ENCODE assay signal across 11 cellular contexts in the genomic region with DNA sequence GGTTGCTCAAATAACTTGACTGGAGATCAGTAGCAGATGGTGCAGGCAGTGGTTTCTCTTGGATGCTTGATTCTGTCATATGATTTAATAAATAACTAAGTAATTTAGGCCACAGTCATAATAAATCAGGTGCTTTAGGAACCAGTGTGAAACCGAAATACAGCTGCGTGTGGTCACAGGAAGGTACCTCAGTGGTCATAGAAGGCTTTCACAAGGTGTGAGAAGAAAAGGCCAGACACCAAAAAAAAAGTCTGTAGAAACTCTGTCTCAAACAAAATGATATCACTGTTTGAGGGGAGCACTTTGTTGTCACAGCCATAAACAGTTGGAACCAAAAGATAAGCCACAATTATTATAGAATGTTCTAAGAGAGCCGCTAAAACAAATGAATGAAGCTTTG. TPM values are rescaled to one million over a fixed set of nuclear protein-coding genes. Genes with fewer than 3 reads are reported as not detected.
DNase-seq lines count a peak whose midpoint lies in the region; ATAC-seq and TF ChIP-seq lines count a peak whose summit lies in the region.
"Had no signal": no experiment of that assay in that cellular context is flagged by ENCODE, and none has a peak within 500 bp of the region (broad histone marks: within the 10 kb centered on the region; RNA-seq: fewer than 3 reads in every experiment).

No MANE protein-coding gene starts in this region.

- peak; percentile 79 for ATAC-seq in GM21360 (IDR thresholded peaks at IDR 0.05; ENCODE audit: unreplicated experiment)
- ATAC-seq in HG03135 (IDR thresholded peaks at IDR 0.05; ENCODE audit: unreplicated experiment), result peak; percentile 99
- ATAC-seq in activated naive CD8-positive, alpha-beta T cell treated with anti-CD3 and anti-CD28 coated beads, Interleukin-2, amount 50 U/mL, for 24 hours, result peak; percentile 36
- no peak for ATAC-seq in left lobe of liver
- no peak for ATAC-seq in activated T-cell treated with anti-CD3 and anti-CD28 coated beads, Interleukin-2, amount 50 U/mL, for 72 hours (replicated peaks in 1 of 2)
- ATAC-seq in aorta (ENCODE audit: low FRiP score), result no peak

- H3K27me3 ChIP-seq in GM23248 (replicated peaks; ENCODE audit: insufficient read depth), result no peaks in the 10 kb centered on the region
- H3K27me3 ChIP-seq in aorta (ENCODE audit: control insufficient read depth in 1 of 2, insufficient read depth in 2 of 2, low read length in 1 of 2), result no peaks in the 10 kb centered on the region

- H3K27ac ChIP-seq in GM23248, result no peak overlapping the region
- no peak overlapping the region for H3K27ac ChIP-seq in aorta (ENCODE audit: low read depth in 1 of 2, low read length in 2 of 2)

- in situ Hi-C loops in GM13976 (cut with MboI; ENCODE audit: low sequenced_read_pairs, unreplicated experiment), result no loop called here
- in situ Hi-C loops in GM23248 (cut with MboI), result no loop called here

- H3K27me3 Mint-ChIP-seq in activated naive CD8-positive, alpha-beta T cell treated with anti-CD3 and anti-CD28 coated beads, Interleukin-2, amount 50 U/mL, for 24 hours, result no peaks in the 10 kb centered on the region
- H3K27me3 Mint-ChIP-seq in activated T-cell treated with anti-CD3 and anti-CD28 coated beads, Interleukin-2, amount 50 U/mL, for 72 hours (ENCODE audit: low read depth), result no peaks in the 10 kb centered on the region
- H3K27me3 Mint-ChIP-seq: CD4-positive, CD25-positive, alpha-beta regulatory T cell had no signal

- 90 to 96% methylated on average over 3 of the region's 3 CpGs for WGBS in GM23248 (ENCODE audit: low coverage in 1 of 2, low lambda C conversion rate in 2 of 2, missing lambda C conversion rate in 2 of 2), 2 experiments
- WGBS in aorta, 2 donors, result 79 to 82% methylated on average over 3 of the region's 3 CpGs

- H3K4me1 ChIP-seq in GM23248 (ENCODE audit: insufficient read depth), result peaks cover 7% of the 10 kb centered on the region
- H3K4me1 ChIP-seq in aorta (ENCODE audit: control insufficient read depth in 1 of 2, insufficient read depth in 2 of 2, low read length in 2 of 2), result peaks cover 0 to 2% of the 10 kb centered on the region in 2 donors

- H3K4me3 ChIP-seq in GM23248 (no peak overlapping the region), aorta (ENCODE audit: low read length in 2 of 2) (no peak overlapping the region)

- no peaks in the 10 kb centered on the region for H3K79me2 ChIP-seq in GM23248 (ENCODE audit: insufficient read depth)

- H2AFZ ChIP-seq in GM23248, result no peak overlapping the region

- TF ChIP-seq CTCF in GM13976 (IDR thresholded peaks at IDR 0.05; ENCODE audit: borderline replicate concordance, control extremely low read depth, extremely low read depth, insufficient read depth, missing control alignments), result no peak

- DNase-seq in GM13976 (ENCODE audit: low spot score) (peak; percentile 35), left lobe of liver (ENCODE audit: low spot score) (no peak), GM23248 (no peak), aorta (no peak)
- DNase-seq in activated naive CD8-positive, alpha-beta T cell treated with anti-CD3 and anti-CD28 coated beads, Interleukin-2, amount 50 U/mL, for 24 hours, result no peak
- DNase-seq in activated T-cell treated with anti-CD3 and anti-CD28 coated beads, Interleukin-2, amount 50 U/mL, for 72 hours, result no peak
- DNase-seq: CD4-positive, CD25-positive, alpha-beta regulatory T cell; HFFc6; NCI-H526 had no signal

- peaks cover 33% of the 10 kb centered on the region for H3K4me1 Mint-ChIP-seq in activated naive CD8-positive, alpha-beta T cell treated with anti-CD3 and anti-CD28 coated beads, Interleukin-2, amount 50 U/mL, for 24 hours
- peaks cover 12% of the 10 kb centered on the region for H3K4me1 Mint-ChIP-seq in activated T-cell treated with anti-CD3 and anti-CD28 coated beads, Interleukin-2, amount 50 U/mL, for 72 hours (ENCODE audit: low read depth)

- no peak overlapping the region for H3K27ac Mint-ChIP-seq in activated naive CD8-positive, alpha-beta T cell treated with anti-CD3 and anti-CD28 coated beads, Interleukin-2, amount 50 U/mL, for 24 hours
- no peak overlapping the region for H3K27ac Mint-ChIP-seq in activated T-cell treated with anti-CD3 and anti-CD28 coated beads, Interleukin-2, amount 50 U/mL, for 72 hours
- H3K27ac Mint-ChIP-seq: HFFc6 had no signal

- H3K9me2 ChIP-seq in GM23248 (ENCODE audit: insufficient read depth), result no peaks in the 10 kb centered on the region

- H3K36me3 Mint-ChIP-seq in activated naive CD8-positive, alpha-beta T cell treated with anti-CD3 and anti-CD28 coated beads, Interleukin-2, amount 50 U/mL, for 24 hours (ENCODE audit: low read depth), result no peaks in the 10 kb centered on the region
- H3K36me3 Mint-ChIP-seq in activated T-cell treated with anti-CD3 and anti-CD28 coated beads, Interleukin-2, amount 50 U/mL, for 72 hours (ENCODE audit: insufficient read depth in 2 of 2), result no peaks in the 10 kb centered on the region

- no peaks in the 10 kb centered on the region for H4K20me1 ChIP-seq in GM23248 (ENCODE audit: insufficient read depth)

- H3K4me3 Mint-ChIP-seq in activated naive CD8-positive, alpha-beta T cell treated with anti-CD3 and anti-CD28 coated beads, Interleukin-2, amount 50 U/mL, for 24 hours, result no peak overlapping the region
- H3K4me3 Mint-ChIP-seq in activated T-cell treated with anti-CD3 and anti-CD28 coated beads, Interleukin-2, amount 50 U/mL, for 72 hours, result no peak overlapping the region
- H3K4me3 Mint-ChIP-seq: CD4-positive, CD25-positive, alpha-beta regulatory T cell; HFFc6 had no signal

- H3K36me3 ChIP-seq in GM23248 (ENCODE audit: low read depth), result no peaks in the 10 kb centered on the region
- H3K36me3 ChIP-seq in aorta (ENCODE audit: control insufficient read depth in 1 of 2, insufficient read depth in 2 of 2, low read length in 1 of 2), result no peaks in the 10 kb centered on the region

- H3K4me2 ChIP-seq in GM23248 (ENCODE audit: unreplicated experiment), result no peak overlapping the region

- H3K9me3 ChIP-seq in GM23248 (ENCODE audit: low read depth), result no peaks in the 10 kb centered on the region
- no peaks in the 10 kb centered on the region for H3K9me3 ChIP-seq in aorta (ENCODE audit: control insufficient read depth, low read length)

- H3K9ac ChIP-seq in GM23248, result no peak overlapping the region

- H3F3A ChIP-seq in GM23248 (ENCODE audit: insufficient read depth), result peaks cover 6% of the 10 kb centered on the region; the same call in 1 of the 2 replicates

- H3K9me3 Mint-ChIP-seq in activated naive CD8-positive, alpha-beta T cell treated with anti-CD3 and anti-CD28 coated beads, Interleukin-2, amount 50 U/mL, for 24 hours, result no peaks in the 10 kb centered on the region
- H3K9me3 Mint-ChIP-seq in activated T-cell treated with anti-CD3 and anti-CD28 coated beads, Interleukin-2, amount 50 U/mL, for 72 hours, result no peaks in the 10 kb centered on the region
- H3K9me3 Mint-ChIP-seq: CD4-positive, CD25-positive, alpha-beta regulatory T cell; HFFc6 had no signal

- intact Hi-C loops in aorta (cut with DNase I), result loop anchor here (5.0 kb wide), 1 partner anchor 168 kb away; no protein-coding TSS in a partner anchor

RNA-seq across cellular contexts. Expression of a gene that starts 56.5 kb away (rescaled TPM):
- total RNA-seq in left lobe of liver, result 1.1 TPM
- 0.97 and 1.4 TPM in 2 replicates for total RNA-seq in GM23248 (2014; rRNA removed; shearing (Covaris generic))
- 2.5 and 4.4 TPM in 2 replicates for polyA plus RNA-seq in GM23248 (2016; fragmentation: Nextera tagmentation; extraction: Ambion mirVana)
- total RNA-seq in activated T-cell treated with anti-CD3 and anti-CD28 coated beads, Interleukin-2, amount 50 U/mL, for 72 hours, result 1 to 10 TPM; 2.2 to 2.9 TPM
- total RNA-seq in aorta, result 10 to 100 TPM; 12.3 to 20.7 TPM
- polyA plus RNA-seq in aorta, result 1 to 10 TPM; 5.3 to 5.5 TPM

Comparison
In these comparisons a context has a peak if more than half of its experiments do, and no peak if none do; other contexts are left out.
1. ATAC-seq: peak in GM21360 (single experiment), HG03135 (single experiment) and activated naive CD8-positive, alpha-beta T cell treated with anti-CD3 and anti-CD28 coated beads, Interleukin-2, amount 50 U/mL, for 24 hours (single experiment); none in left lobe of liver (single experiment), activated T-cell treated with anti-CD3 and anti-CD28 coated beads, Interleukin-2, amount 50 U/mL, for 72 hours (0 of 2) and aorta (single experiment).